Comparison of ENCODE assay signal across 1 cellular context in the genomic region with DNA sequence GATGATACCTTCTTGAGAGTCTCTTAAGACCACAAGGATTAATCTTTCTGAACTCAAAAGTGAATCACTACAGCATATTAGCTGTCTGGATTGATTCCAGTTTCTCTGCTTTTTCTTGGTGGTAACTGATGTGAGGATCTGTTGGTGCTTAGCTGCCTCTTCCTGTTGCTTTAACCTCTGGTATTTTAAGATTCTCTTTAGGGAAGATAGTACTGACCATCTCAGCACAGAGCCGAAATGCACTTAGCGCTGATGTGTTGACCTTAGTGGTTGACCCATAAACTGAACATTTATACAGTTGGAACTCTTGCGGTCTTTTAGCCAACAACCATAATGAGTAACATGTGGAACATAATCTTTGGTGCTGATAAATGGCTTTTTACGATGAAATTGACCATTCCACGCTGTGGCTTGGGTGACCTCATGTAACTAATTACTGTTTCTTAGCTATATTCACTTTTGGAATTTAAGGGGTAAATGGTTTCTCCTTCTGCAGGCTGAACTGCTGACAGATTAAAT.
TF ChIP-seq lines count a peak whose summit lies in the region.

No MANE protein-coding gene starts in this region.

TF ChIP-seq in HEK293, 187 proteins besides CTCF, POLR2A, EP300 and RAD21 (continued from another document and continues in another):
- TF ChIP-seq MEIS1 (CRISPR knock-in tag; IDR thresholded peaks at IDR 0.05; ENCODE audit: borderline replicate concordance) (no peak), ZNF596 (tag by site-specific recombination; IDR thresholded peaks at IDR 0.05) (peak; percentile 47), ZNF785 (tag by site-specific recombination; IDR thresholded peaks at IDR 0.05) (no peak), ZNF621 (tag by site-specific recombination; IDR thresholded peaks at IDR 0.05) (no peak), ZNF350 (tag by site-specific recombination; IDR thresholded peaks at IDR 0.05) (no peak), ZNF416 (tag by site-specific recombination; IDR thresholded peaks at IDR 0.05) (no peak), ZFP69B (tag by site-specific recombination; IDR thresholded peaks at IDR 0.05) (peak; percentile 51; the same call in 1 of the 2 replicates), KLF10 (tag by site-specific recombination; IDR thresholded peaks at IDR 0.05) (peak; percentile 28; the same call in 1 of the 2 replicates), KLF7 (tag by site-specific recombination; IDR thresholded peaks at IDR 0.05; ENCODE audit: borderline replicate concordance) (no peak), ZNF645 (tag by site-specific recombination; IDR thresholded peaks at IDR 0.05) (no peak), ZNF132 (tag by site-specific recombination; IDR thresholded peaks at IDR 0.05; ENCODE audit: borderline replicate concordance) (no peak), HOXD13 (CRISPR knock-in tag; IDR thresholded peaks at IDR 0.05; ENCODE audit: borderline replicate concordance) (peak; percentile 68; the same call in 1 of the 2 replicates), ZNF501 (tag by site-specific recombination; IDR thresholded peaks at IDR 0.05) (no peak), OVOL3 (tag by site-specific recombination; IDR thresholded peaks at IDR 0.05) (peak; percentile 55; the same call in 1 of the 2 replicates), ZBTB20 (tag by site-specific recombination; IDR thresholded peaks at IDR 0.05) (no peak), ZNF426 (tag by site-specific recombination; IDR thresholded peaks at IDR 0.05) (no peak), ZNF707 (tag by site-specific recombination; IDR thresholded peaks at IDR 0.05) (no peak), ZNF121 (tag by site-specific recombination; IDR thresholded peaks at IDR 0.05) (no peak), KLF8 (tag by site-specific recombination; IDR thresholded peaks at IDR 0.05) (peak; percentile 42), TSHZ1 (tag by site-specific recombination; IDR thresholded peaks at IDR 0.05; ENCODE audit: borderline replicate concordance) (0 out of 2 replicates have a peak, but pooled peaks have one; percentile 40), ZNF777 (tag by site-specific recombination; IDR thresholded peaks at IDR 0.05; ENCODE audit: borderline replicate concordance) (no peak), GLI2 (tag by site-specific recombination; IDR thresholded peaks at IDR 0.05; ENCODE audit: borderline replicate concordance, low read depth) (peak; percentile 82), ZNF157 (tag by site-specific recombination; IDR thresholded peaks at IDR 0.05) (no peak), ZNF324 (tag by site-specific recombination; IDR thresholded peaks at IDR 0.05) (peak; percentile 37; the same call in 1 of the 2 replicates), SCRT2 (tag by site-specific recombination; IDR thresholded peaks at IDR 0.05) (peak; percentile 65), GLI4 (tag by site-specific recombination; IDR thresholded peaks at IDR 0.05) (no peak), ZNF169 (tag by site-specific recombination; IDR thresholded peaks at IDR 0.05) (no peak), ZNF274 (IDR thresholded peaks at IDR 0.05; ENCODE audit: low read length) (no peak), ZNF274 (tag by site-specific recombination; IDR thresholded peaks at IDR 0.05; ENCODE audit: borderline replicate concordance) (no peak), GLIS2 (tag by site-specific recombination; IDR thresholded peaks at IDR 0.05) (no peak), ZEB2 (tag by site-specific recombination; IDR thresholded peaks at IDR 0.05) (peak; percentile 82), ZNF658 (tag by site-specific recombination; IDR thresholded peaks at IDR 0.05) (no peak), MZF1 (tag by site-specific recombination; IDR thresholded peaks at IDR 0.05; ENCODE audit: borderline replicate concordance) (0 out of 2 replicates have a peak, but pooled peaks have one; percentile 39), ZNF146 (tag by site-specific recombination; IDR thresholded peaks at IDR 0.05) (no peak), ZNF24 (tag by site-specific recombination; IDR thresholded peaks at IDR 0.05) (peak; percentile 36; the same call in 1 of the 2 replicates), ZNF248 (tag by site-specific recombination; IDR thresholded peaks at IDR 0.05) (no peak), ZNF10 (tag by site-specific recombination; IDR thresholded peaks at IDR 0.05) (0 out of 2 replicates have a peak, but pooled peaks have one; percentile 33), ZBTB1 (tag by site-specific recombination; IDR thresholded peaks at IDR 0.05) (no peak; the same call in 1 of the 2 replicates), ZNF114 (tag by site-specific recombination; IDR thresholded peaks at IDR 0.05) (no peak), ZNF138 (tag by site-specific recombination; IDR thresholded peaks at IDR 0.05; ENCODE audit: borderline replicate concordance) (no peak)
- TF ChIP-seq, protein P1, sequence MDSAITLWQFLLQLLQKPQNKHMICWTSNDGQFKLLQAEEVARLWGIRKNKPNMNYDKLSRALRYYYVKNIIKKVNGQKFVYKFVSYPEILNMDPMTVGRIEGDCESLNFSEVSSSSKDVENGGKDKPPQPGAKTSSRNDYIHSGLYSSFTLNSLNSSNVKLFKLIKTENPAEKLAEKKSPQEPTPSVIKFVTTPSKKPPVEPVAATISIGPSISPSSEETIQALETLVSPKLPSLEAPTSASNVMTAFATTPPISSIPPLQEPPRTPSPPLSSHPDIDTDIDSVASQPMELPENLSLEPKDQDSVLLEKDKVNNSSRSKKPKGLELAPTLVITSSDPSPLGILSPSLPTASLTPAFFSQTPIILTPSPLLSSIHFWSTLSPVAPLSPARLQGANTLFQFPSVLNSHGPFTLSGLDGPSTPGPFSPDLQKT (IDR thresholded peaks at IDR 0.05; ENCODE audit: borderline replicate concordance, low read depth, low read length): no peak
- TF ChIP-seq, protein P2, sequence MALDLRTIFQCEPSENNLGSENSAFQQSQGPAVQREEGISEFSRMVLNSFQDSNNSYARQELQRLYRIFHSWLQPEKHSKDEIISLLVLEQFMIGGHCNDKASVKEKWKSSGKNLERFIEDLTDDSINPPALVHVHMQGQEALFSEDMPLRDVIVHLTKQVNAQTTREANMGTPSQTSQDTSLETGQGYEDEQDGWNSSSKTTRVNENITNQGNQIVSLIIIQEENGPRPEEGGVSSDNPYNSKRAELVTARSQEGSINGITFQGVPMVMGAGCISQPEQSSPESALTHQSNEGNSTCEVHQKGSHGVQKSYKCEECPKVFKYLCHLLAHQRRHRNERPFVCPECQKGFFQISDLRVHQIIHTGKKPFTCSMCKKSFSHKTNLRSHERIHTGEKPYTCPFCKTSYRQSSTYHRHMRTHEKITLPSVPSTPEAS (tag by site-specific recombination; IDR thresholded peaks at IDR 0.05): no peak
- TF ChIP-seq, protein P3, sequence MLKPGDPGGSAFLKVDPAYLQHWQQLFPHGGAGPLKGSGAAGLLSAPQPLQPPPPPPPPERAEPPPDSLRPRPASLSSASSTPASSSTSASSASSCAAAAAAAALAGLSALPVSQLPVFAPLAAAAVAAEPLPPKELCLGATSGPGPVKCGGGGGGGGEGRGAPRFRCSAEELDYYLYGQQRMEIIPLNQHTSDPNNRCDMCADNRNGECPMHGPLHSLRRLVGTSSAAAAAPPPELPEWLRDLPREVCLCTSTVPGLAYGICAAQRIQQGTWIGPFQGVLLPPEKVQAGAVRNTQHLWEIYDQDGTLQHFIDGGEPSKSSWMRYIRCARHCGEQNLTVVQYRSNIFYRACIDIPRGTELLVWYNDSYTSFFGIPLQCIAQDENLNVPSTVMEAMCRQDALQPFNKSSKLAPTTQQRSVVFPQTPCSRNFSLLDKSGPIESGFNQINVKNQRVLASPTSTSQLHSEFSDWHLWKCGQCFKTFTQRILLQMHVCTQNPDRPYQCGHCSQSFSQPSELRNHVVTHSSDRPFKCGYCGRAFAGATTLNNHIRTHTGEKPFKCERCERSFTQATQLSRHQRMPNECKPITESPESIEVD (tag by site-specific recombination; IDR thresholded peaks at IDR 0.05): peak; percentile 99
- TF ChIP-seq, protein P4, sequence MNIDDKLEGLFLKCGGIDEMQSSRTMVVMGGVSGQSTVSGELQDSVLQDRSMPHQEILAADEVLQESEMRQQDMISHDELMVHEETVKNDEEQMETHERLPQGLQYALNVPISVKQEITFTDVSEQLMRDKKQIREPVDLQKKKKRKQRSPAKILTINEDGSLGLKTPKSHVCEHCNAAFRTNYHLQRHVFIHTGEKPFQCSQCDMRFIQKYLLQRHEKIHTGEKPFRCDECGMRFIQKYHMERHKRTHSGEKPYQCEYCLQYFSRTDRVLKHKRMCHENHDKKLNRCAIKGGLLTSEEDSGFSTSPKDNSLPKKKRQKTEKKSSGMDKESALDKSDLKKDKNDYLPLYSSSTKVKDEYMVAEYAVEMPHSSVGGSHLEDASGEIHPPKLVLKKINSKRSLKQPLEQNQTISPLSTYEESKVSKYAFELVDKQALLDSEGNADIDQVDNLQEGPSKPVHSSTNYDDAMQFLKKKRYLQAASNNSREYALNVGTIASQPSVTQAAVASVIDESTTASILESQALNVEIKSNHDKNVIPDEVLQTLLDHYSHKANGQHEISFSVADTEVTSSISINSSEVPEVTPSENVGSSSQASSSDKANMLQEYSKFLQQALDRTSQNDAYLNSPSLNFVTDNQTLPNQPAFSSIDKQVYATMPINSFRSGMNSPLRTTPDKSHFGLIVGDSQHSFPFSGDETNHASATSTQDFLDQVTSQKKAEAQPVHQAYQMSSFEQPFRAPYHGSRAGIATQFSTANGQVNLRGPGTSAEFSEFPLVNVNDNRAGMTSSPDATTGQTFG (tag by site-specific recombination; IDR thresholded peaks at IDR 0.05; ENCODE audit: borderline replicate concordance): no peak
- TF ChIP-seq, protein P5, sequence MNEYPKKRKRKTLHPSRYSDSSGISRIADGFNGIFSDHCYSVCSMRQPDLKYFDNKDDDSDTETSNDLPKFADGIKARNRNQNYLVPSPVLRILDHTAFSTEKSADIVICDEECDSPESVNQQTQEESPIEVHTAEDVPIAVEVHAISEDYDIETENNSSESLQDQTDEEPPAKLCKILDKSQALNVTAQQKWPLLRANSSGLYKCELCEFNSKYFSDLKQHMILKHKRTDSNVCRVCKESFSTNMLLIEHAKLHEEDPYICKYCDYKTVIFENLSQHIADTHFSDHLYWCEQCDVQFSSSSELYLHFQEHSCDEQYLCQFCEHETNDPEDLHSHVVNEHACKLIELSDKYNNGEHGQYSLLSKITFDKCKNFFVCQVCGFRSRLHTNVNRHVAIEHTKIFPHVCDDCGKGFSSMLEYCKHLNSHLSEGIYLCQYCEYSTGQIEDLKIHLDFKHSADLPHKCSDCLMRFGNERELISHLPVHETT (tag by site-specific recombination; IDR thresholded peaks at IDR 0.05): peak; percentile 58; the same call in 1 of the 2 replicates
- TF ChIP-seq, protein P6, sequence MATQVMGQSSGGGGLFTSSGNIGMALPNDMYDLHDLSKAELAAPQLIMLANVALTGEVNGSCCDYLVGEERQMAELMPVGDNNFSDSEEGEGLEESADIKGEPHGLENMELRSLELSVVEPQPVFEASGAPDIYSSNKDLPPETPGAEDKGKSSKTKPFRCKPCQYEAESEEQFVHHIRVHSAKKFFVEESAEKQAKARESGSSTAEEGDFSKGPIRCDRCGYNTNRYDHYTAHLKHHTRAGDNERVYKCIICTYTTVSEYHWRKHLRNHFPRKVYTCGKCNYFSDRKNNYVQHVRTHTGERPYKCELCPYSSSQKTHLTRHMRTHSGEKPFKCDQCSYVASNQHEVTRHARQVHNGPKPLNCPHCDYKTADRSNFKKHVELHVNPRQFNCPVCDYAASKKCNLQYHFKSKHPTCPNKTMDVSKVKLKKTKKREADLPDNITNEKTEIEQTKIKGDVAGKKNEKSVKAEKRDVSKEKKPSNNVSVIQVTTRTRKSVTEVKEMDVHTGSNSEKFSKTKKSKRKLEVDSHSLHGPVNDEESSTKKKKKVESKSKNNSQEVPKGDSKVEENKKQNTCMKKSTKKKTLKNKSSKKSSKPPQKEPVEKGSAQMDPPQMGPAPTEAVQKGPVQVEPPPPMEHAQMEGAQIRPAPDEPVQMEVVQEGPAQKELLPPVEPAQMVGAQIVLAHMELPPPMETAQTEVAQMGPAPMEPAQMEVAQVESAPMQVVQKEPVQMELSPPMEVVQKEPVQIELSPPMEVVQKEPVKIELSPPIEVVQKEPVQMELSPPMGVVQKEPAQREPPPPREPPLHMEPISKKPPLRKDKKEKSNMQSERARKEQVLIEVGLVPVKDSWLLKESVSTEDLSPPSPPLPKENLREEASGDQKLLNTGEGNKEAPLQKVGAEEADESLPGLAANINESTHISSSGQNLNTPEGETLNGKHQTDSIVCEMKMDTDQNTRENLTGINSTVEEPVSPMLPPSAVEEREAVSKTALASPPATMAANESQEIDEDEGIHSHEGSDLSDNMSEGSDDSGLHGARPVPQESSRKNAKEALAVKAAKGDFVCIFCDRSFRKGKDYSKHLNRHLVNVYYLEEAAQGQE (tag by site-specific recombination; IDR thresholded peaks at IDR 0.05): no peak
